28 cellular contexts compared by ENCODE assay signal in genomic region chr4:111811661-111812060, GRCh38.
"Had no signal": no experiment of that assay in that cellular context is flagged by ENCODE, and none has a peak within 500 bp of the region (broad histone marks: within the 10 kb centered on the region; RNA-seq: fewer than 3 reads in every experiment).

No MANE protein-coding gene starts in this region.

- H3K27ac ChIP-seq: colonic mucosa, coronary artery, dorsolateral prefrontal cortex, epithelial cell of prostate, esophagus muscularis mucosa, esophagus squamous epithelium, foreskin keratinocyte, gastrocnemius medialis, gastroesophageal sphincter, heart left ventricle, heart right ventricle had no signal

- H3K27me3 ChIP-seq: colonic mucosa, dorsolateral prefrontal cortex, esophagus squamous epithelium had no signal

- H3K4me1 ChIP-seq: colonic mucosa, esophagus muscularis mucosa, esophagus squamous epithelium, foreskin keratinocyte, gastrocnemius medialis, gastroesophageal sphincter, heart left ventricle, heart right ventricle had no signal

- H3K4me3 ChIP-seq: colonic mucosa, coronary artery, dorsolateral prefrontal cortex, esophagus muscularis mucosa, esophagus squamous epithelium, gastrocnemius medialis, gastroesophageal sphincter, heart left ventricle, heart right ventricle had no signal

- ATAC-seq: effector memory CD8-positive, alpha-beta T cell; esophagus mucosa; foreskin keratinocyte; gastrocnemius medialis; gastroesophageal sphincter; heart left ventricle; heart right ventricle had no signal

- DNase-seq: colonic mucosa; cortex of kidney; dermis blood vessel endothelial cell; dorsolateral prefrontal cortex; effector CD4-positive, alpha-beta T cell; effector CD8-positive, alpha-beta T cell; effector memory CD4-positive, alpha-beta T cell; effector memory CD8-positive, alpha-beta T cell; endodermal cell; erythroblast; esophagus squamous epithelium; foreskin fibroblast; foreskin keratinocyte; foreskin melanocyte; gastrocnemius medialis; glutamatergic neuron; head of caudate nucleus; heart left ventricle; heart right ventricle had no signal

- H3K9me3 ChIP-seq: colonic mucosa, esophagus muscularis mucosa, esophagus squamous epithelium, gastrocnemius medialis had no signal

- H3K36me3 ChIP-seq: colonic mucosa, esophagus muscularis mucosa, esophagus squamous epithelium, gastrocnemius medialis, gastroesophageal sphincter, heart left ventricle, heart right ventricle had no signal

- FAIRE-seq: colon, endometrium, endothelial cell of umbilical vein, frontal cortex had no signal
